ENCODE assay signal across 33 cellular contexts in genomic region chr13:31223215-31223614, GRCh38.
"Had no signal": no experiment of that assay in that cellular context is flagged by ENCODE, and none has a peak within 500 bp of the region (broad histone marks: within the 10 kb centered on the region; RNA-seq: fewer than 3 reads in every experiment).

No MANE protein-coding gene starts in this region.

- H3K27me3 ChIP-seq: adrenal gland, body of pancreas, cardiac muscle cell, dorsolateral prefrontal cortex, esophagus muscularis mucosa, gastroesophageal sphincter had no signal

- ATAC-seq: activated CD4-positive, alpha-beta T cell treated with anti-CD3 and anti-CD28 coated beads for 36 hours; activated CD8-positive, alpha-beta memory T cell treated with anti-CD3 and anti-CD28 coated beads, Interleukin-2, amount 10 ng/mL, durations not matched to agents 7 days and 5 days; activated CD8-positive, alpha-beta T cell treated with anti-CD3 and anti-CD28 coated beads, Interleukin-2, amount 10 ng/mL, durations not matched to agents 7 days and 5 days; activated naive CD8-positive, alpha-beta T cell treated with anti-CD3 and anti-CD28 coated beads, Interleukin-2, amount 50 U/mL, for 24 hours; body of pancreas; gastroesophageal sphincter had no signal

- DNase-seq: activated CD4-positive, alpha-beta memory T cell treated with anti-CD3 and anti-CD28 coated beads for 36 hours; activated CD4-positive, alpha-beta T cell treated with anti-CD3 and anti-CD28 coated beads for 36 hours; activated CD4-positive, alpha-beta T cell treated with anti-CD3 and anti-CD28 coated beads, Interleukin-2, amount 10 ng/mL, durations not matched to agents 24 days and 14 days; activated CD4-positive, CD25-positive, alpha-beta regulatory T cell; activated CD4-positive, CD25-positive, alpha-beta regulatory T cell treated with anti-CD3 and anti-CD28 coated beads, Interleukin-2, amount 50 U/mL, for 72 hours; activated CD8-positive, alpha-beta memory T cell treated with anti-CD3 and anti-CD28 coated beads, Interleukin-2, amount 10 ng/mL, durations not matched to agents 7 days and 5 days; activated CD8-positive, alpha-beta memory T cell treated with anti-CD3 and anti-CD28 coated beads, Interleukin-2, amount 50 U/mL, for 4 hours; activated CD8-positive, alpha-beta T cell treated with anti-CD3 and anti-CD28 coated beads, Interleukin-2, amount 10 ng/mL, durations not matched to agents 7 days and 5 days; activated effector memory CD4-positive, alpha-beta T cell treated with anti-CD3 and anti-CD28 coated beads, Interleukin-2, amount 50 U/mL, for 16 hours; activated naive CD4-positive, alpha-beta T cell treated with anti-CD3 and anti-CD28 coated beads for 36 hours; activated naive CD8-positive, alpha-beta T cell treated with anti-CD3 and anti-CD28 coated beads for 36 hours; activated naive CD8-positive, alpha-beta T cell treated with anti-CD3 and anti-CD28 coated beads, Interleukin-2, amount 50 U/mL, for 24 hours; activated T-cell treated with anti-CD3 and anti-CD28 coated beads, Interleukin-2, amount 50 U/mL, for 1 hour; activated T-cell treated with anti-CD3 and anti-CD28 coated beads, Interleukin-2, amount 50 U/mL, for 48 hours; amygdala; aorta; body of pancreas; dorsolateral prefrontal cortex; effector memory CD4-positive, alpha-beta T cell; endodermal cell; erythroblast; foreskin melanocyte; T-helper 2 cell had no signal

- H3K4me1 ChIP-seq: body of pancreas, esophagus muscularis mucosa, gastroesophageal sphincter had no signal

- H3K27ac Mint-ChIP-seq: activated CD4-positive, alpha-beta memory T cell treated with anti-CD3 and anti-CD28 coated beads for 36 hours; activated CD4-positive, alpha-beta T cell treated with anti-CD3 and anti-CD28 coated beads for 36 hours; activated CD4-positive, alpha-beta T cell treated with anti-CD3 and anti-CD28 coated beads, Interleukin-2, amount 10 ng/mL, durations not matched to agents 24 days and 14 days; activated CD8-positive, alpha-beta memory T cell treated with anti-CD3 and anti-CD28 coated beads, Interleukin-2, amount 10 ng/mL, durations not matched to agents 7 days and 5 days; activated CD8-positive, alpha-beta T cell treated with anti-CD3 and anti-CD28 coated beads, Interleukin-2, amount 10 ng/mL, durations not matched to agents 7 days and 5 days; activated naive CD4-positive, alpha-beta T cell treated with anti-CD3 and anti-CD28 coated beads for 36 hours; activated naive CD4-positive, alpha-beta T cell treated with anti-CD3 and anti-CD28 coated beads, Interleukin-2, amount 50 U/mL, for 24 hours; activated naive CD8-positive, alpha-beta T cell treated with anti-CD3 and anti-CD28 coated beads for 36 hours; activated naive CD8-positive, alpha-beta T cell treated with anti-CD3 and anti-CD28 coated beads, Interleukin-2, amount 50 U/mL, for 24 hours; activated T-helper 1 cell treated with anti-CD3 and anti-CD28 coated beads, Interleukin-12 subunit alpha, Interleukin-12 subunit beta, Interleukin-2, Interleukin-4 antibody, amounts not matched to agents 30 ng/mL and 10 ng/mL and 1 ng/mL, durations not matched to agents 14 hours and 24 hours and 36 hours; activated T-helper 2 cell treated with anti-CD3 and anti-CD28 coated beads, Interferon-gamma antibody, Interleukin-2, Interleukin-4, amounts not matched to agents 10 μg/mL and 5 μg/mL and 100 μg/mL, durations not matched to agents 14 hours and 24 hours and 36 hours; dendritic cell treated with granulocyte-macrophage colony-stimulating factor and Interleukin-4, amounts not matched to agents 40 ng/mL and 50 ng/mL, for 4 days; endodermal cell had no signal

- H3K27me3 Mint-ChIP-seq: activated CD4-positive, alpha-beta memory T cell treated with anti-CD3 and anti-CD28 coated beads for 36 hours; activated CD4-positive, alpha-beta T cell treated with anti-CD3 and anti-CD28 coated beads for 36 hours; activated CD4-positive, alpha-beta T cell treated with anti-CD3 and anti-CD28 coated beads, Interleukin-2, amount 10 ng/mL, durations not matched to agents 24 days and 14 days; activated CD8-positive, alpha-beta memory T cell treated with anti-CD3 and anti-CD28 coated beads, Interleukin-2, amount 10 ng/mL, durations not matched to agents 7 days and 5 days; activated naive CD4-positive, alpha-beta T cell treated with anti-CD3 and anti-CD28 coated beads, Interleukin-2, amount 50 U/mL, for 24 hours; activated naive CD8-positive, alpha-beta T cell treated with anti-CD3 and anti-CD28 coated beads for 36 hours; activated naive CD8-positive, alpha-beta T cell treated with anti-CD3 and anti-CD28 coated beads, Interleukin-2, amount 50 U/mL, for 24 hours; central memory CD8-positive, alpha-beta T cell; dendritic cell treated with granulocyte-macrophage colony-stimulating factor and Interleukin-4, amounts not matched to agents 40 ng/mL and 50 ng/mL, for 4 days had no signal

- H3K9me3 Mint-ChIP-seq: activated CD4-positive, alpha-beta memory T cell treated with anti-CD3 and anti-CD28 coated beads for 36 hours; activated CD4-positive, alpha-beta T cell treated with anti-CD3 and anti-CD28 coated beads, Interleukin-2, amount 10 ng/mL, durations not matched to agents 24 days and 14 days; activated naive CD4-positive, alpha-beta T cell treated with anti-CD3 and anti-CD28 coated beads for 36 hours; activated naive CD4-positive, alpha-beta T cell treated with anti-CD3 and anti-CD28 coated beads, Interleukin-2, amount 50 U/mL, for 24 hours; activated naive CD8-positive, alpha-beta T cell treated with anti-CD3 and anti-CD28 coated beads for 36 hours; activated naive CD8-positive, alpha-beta T cell treated with anti-CD3 and anti-CD28 coated beads, Interleukin-2, amount 50 U/mL, for 24 hours; activated T-helper 1 cell treated with anti-CD3 and anti-CD28 coated beads, Interleukin-12 subunit alpha, Interleukin-12 subunit beta, Interleukin-2, Interleukin-4 antibody, amounts not matched to agents 30 ng/mL and 10 ng/mL and 1 ng/mL, durations not matched to agents 14 hours and 24 hours and 36 hours; activated T-helper 2 cell treated with anti-CD3 and anti-CD28 coated beads, Interferon-gamma antibody, Interleukin-2, Interleukin-4, amounts not matched to agents 10 μg/mL and 5 μg/mL and 100 μg/mL, durations not matched to agents 14 hours and 24 hours and 36 hours; central memory CD8-positive, alpha-beta T cell; dendritic cell treated with granulocyte-macrophage colony-stimulating factor and Interleukin-4, amounts not matched to agents 40 ng/mL and 50 ng/mL, for 4 days had no signal

- H3K27ac ChIP-seq: body of pancreas, cardiac muscle cell, coronary artery, dorsolateral prefrontal cortex, esophagus muscularis mucosa, gastroesophageal sphincter had no signal

- H3K36me3 Mint-ChIP-seq: activated CD8-positive, alpha-beta memory T cell treated with anti-CD3 and anti-CD28 coated beads, Interleukin-2, amount 10 ng/mL, durations not matched to agents 7 days and 5 days had no signal

- H3K4me3 Mint-ChIP-seq: activated CD4-positive, alpha-beta memory T cell treated with anti-CD3 and anti-CD28 coated beads for 36 hours; activated CD4-positive, alpha-beta T cell treated with anti-CD3 and anti-CD28 coated beads for 36 hours; activated CD4-positive, alpha-beta T cell treated with anti-CD3 and anti-CD28 coated beads, Interleukin-2, amount 10 ng/mL, durations not matched to agents 24 days and 14 days; activated CD8-positive, alpha-beta memory T cell treated with anti-CD3 and anti-CD28 coated beads, Interleukin-2, amount 10 ng/mL, durations not matched to agents 7 days and 5 days; activated CD8-positive, alpha-beta T cell treated with anti-CD3 and anti-CD28 coated beads, Interleukin-2, amount 10 ng/mL, durations not matched to agents 7 days and 5 days; activated naive CD4-positive, alpha-beta T cell treated with anti-CD3 and anti-CD28 coated beads for 36 hours; activated naive CD4-positive, alpha-beta T cell treated with anti-CD3 and anti-CD28 coated beads, Interleukin-2, amount 50 U/mL, for 24 hours; activated naive CD8-positive, alpha-beta T cell treated with anti-CD3 and anti-CD28 coated beads for 36 hours; activated naive CD8-positive, alpha-beta T cell treated with anti-CD3 and anti-CD28 coated beads, Interleukin-2, amount 50 U/mL, for 24 hours; activated T-helper 1 cell treated with anti-CD3 and anti-CD28 coated beads, Interleukin-12 subunit alpha, Interleukin-12 subunit beta, Interleukin-2, Interleukin-4 antibody, amounts not matched to agents 30 ng/mL and 10 ng/mL and 1 ng/mL, durations not matched to agents 14 hours and 24 hours and 36 hours; central memory CD8-positive, alpha-beta T cell; dendritic cell treated with granulocyte-macrophage colony-stimulating factor and Interleukin-4, amounts not matched to agents 40 ng/mL and 50 ng/mL, for 4 days; endodermal cell had no signal
